14 cellular contexts compared by ENCODE assay signal in the genomic region with DNA sequence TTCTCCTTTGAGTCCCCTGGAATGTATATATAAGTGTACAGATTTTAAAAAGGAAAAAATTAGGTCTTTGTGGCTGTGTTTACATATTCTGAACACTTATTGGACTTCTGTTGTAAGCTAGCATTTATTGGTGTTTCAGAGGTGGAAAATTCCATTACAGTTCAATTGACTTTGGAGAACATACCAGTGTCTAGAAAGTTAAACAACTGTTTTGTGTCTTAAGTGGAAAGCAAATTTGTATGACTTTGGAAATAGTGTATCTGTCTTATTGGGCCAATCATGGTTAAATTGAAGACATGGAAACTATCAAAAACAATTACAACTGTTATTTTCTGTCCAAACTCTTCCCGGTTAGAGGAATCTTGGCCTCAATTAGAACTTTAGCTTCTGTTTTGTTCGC. TPM values are rescaled to one million over a fixed set of nuclear protein-coding genes. Genes with fewer than 3 reads are reported as not detected.
DNase-seq lines count a peak whose midpoint lies in the region; ATAC-seq and TF ChIP-seq lines count a peak whose summit lies in the region.
"Had no signal": no experiment of that assay in that cellular context is flagged by ENCODE, and none has a peak within 500 bp of the region (broad histone marks: within the 10 kb centered on the region; RNA-seq: fewer than 3 reads in every experiment).

No MANE protein-coding gene starts in this region.

- DNase-seq in SK-N-SH (no peak), fibroblast of villous mesenchyme (ENCODE audit: low read depth) (peak; percentile 61), sigmoid colon (no peak), vagina (ENCODE audit: extremely low spot score in 2 of 2) (no peak), superior temporal gyrus (ENCODE audit: extremely low spot score) (no peak), NCI-H510A treated with DMSO at 0.1 percent for 48 hours (lab: John Stamatoyannopoulos, UW) (no peak)
- DNase-seq: BE2C; CD4-positive, alpha-beta memory T cell; DMS153; DMS79 treated with DMSO at 0.1 percent for 48 hours; EL had no signal

- H3K4me1 ChIP-seq in SK-N-SH (ENCODE audit: control insufficient read depth in 1 of 2, insufficient read depth in 2 of 2, low read depth in 1 of 2, low read length in 1 of 2) (peaks cover 0 to 27% of the 10 kb centered on the region in 2 experiments; a peak in 2 of 4 replicates), sigmoid colon (peaks cover 0 to 59% (median 51%) of the 10 kb centered on the region in 4 donors), vagina (peaks cover 30% of the 10 kb centered on the region)
- H3K4me1 ChIP-seq: HAP-1 had no signal

- WGBS in SK-N-SH (ENCODE audit: low lambda C conversion rate), result 74% methylated on average over 2 of the region's 2 CpGs
- 81 to 86% methylated on average over 2 of the region's 2 CpGs for WGBS in sigmoid colon, 2 donors

- H3K27ac ChIP-seq in SK-N-SH (ENCODE audit: low read depth in 2 of 2, low read length in 1 of 2) (peak overlapping the region in 1 of 2 experiments; percentile 56; a peak in 2 of 4 replicates), sigmoid colon (peak overlapping the region in 3 of 4 donors; percentile 1 to 74 (median 69)), vagina (peak overlapping the region; percentile 83)
- H3K27ac ChIP-seq: C4-2B had no signal

- H3F3A ChIP-seq in SK-N-SH (replicated peaks; ENCODE audit: insufficient read depth), result peaks cover 10% of the 10 kb centered on the region

- TF ChIP-seq EP300 in SK-N-SH (IDR thresholded peaks at IDR 0.05; ENCODE audit: borderline replicate concordance in 1 of 2, low read depth in 1 of 2, low read length in 1 of 2) (peak in 1 of 2 experiments; percentile 8; a peak in 1 of 4 replicates), sigmoid colon (IDR thresholded peaks at IDR 0.05) (no peak)

- TF ChIP-seq CTCF in SK-N-SH (IDR thresholded peaks at IDR 0.05) (no peak), fibroblast of villous mesenchyme (IDR thresholded peaks at IDR 0.05; ENCODE audit: insufficient read depth, low read depth, low read length) (no peak), sigmoid colon (IDR thresholded peaks at IDR 0.05) (no peak), vagina (IDR thresholded peaks at IDR 0.05) (no peak)

- ATAC-seq in HG03095 (IDR thresholded peaks at IDR 0.05; ENCODE audit: unreplicated experiment), result no peak

- H3K79me2 ChIP-seq in SK-N-SH (ENCODE audit: insufficient read depth), result peaks cover 23% of the 10 kb centered on the region; the same call in 1 of the 2 replicates

- POLR2A ChIA-PET in SK-N-SH (lab: Yijun Ruan, JAX), result no interaction called here

- H3K36me3 ChIP-seq in SK-N-SH (replicated peaks in 1 of 2; ENCODE audit: control insufficient read depth in 1 of 2, insufficient read depth in 2 of 2, low read length in 1 of 2) (no peaks in the 10 kb centered on the region), sigmoid colon (no peaks in the 10 kb centered on the region), vagina (no peaks in the 10 kb centered on the region)
- H3K36me3 ChIP-seq: BE2C, HAP-1 had no signal

- H3K9ac ChIP-seq in SK-N-SH, result no peak overlapping the region

- no peak for TF ChIP-seq RAD21 in SK-N-SH (IDR thresholded peaks at IDR 0.05; ENCODE audit: low read length)

- intact Hi-C loops in sigmoid colon (cut with DNase I), result no loop called here
- intact Hi-C loops in vagina (cut with DNase I), result no loop called here

- H3K9me2 ChIP-seq in SK-N-SH, result no peaks in the 10 kb centered on the region

- H3K9me3 ChIP-seq in SK-N-SH (no peaks in the 10 kb centered on the region), sigmoid colon (no peaks in the 10 kb centered on the region), vagina (no peaks in the 10 kb centered on the region)
- H3K9me3 ChIP-seq: BE2C, HAP-1 had no signal

- no peaks in the 10 kb centered on the region for H3K27me3 ChIP-seq in SK-N-SH (ENCODE audit: insufficient read depth)
- H3K27me3 ChIP-seq in sigmoid colon, result no peaks in the 10 kb centered on the region
- no peaks in the 10 kb centered on the region for H3K27me3 ChIP-seq in vagina
- H3K27me3 ChIP-seq: BE2C had no signal

- no peak overlapping the region for H2AFZ ChIP-seq in SK-N-SH (ENCODE audit: low read depth)

- CTCF ChIA-PET in SK-N-SH (lab: Yijun Ruan, JAX), result no interaction called here

- H3K4me3 ChIP-seq in SK-N-SH (ENCODE audit: low read depth in 2 of 2, low read length in 1 of 2) (no peak overlapping the region), fibroblast of villous mesenchyme (ENCODE audit: low read depth, low read length) (no peak overlapping the region), sigmoid colon (no peak overlapping the region), vagina (no peak overlapping the region)
- H3K4me3 ChIP-seq: HAP-1 had no signal

- TF ChIP-seq POLR2A in sigmoid colon (IDR thresholded peaks at IDR 0.05) (no peak), vagina (IDR thresholded peaks at IDR 0.05) (no peak)

- H3K4me2 ChIP-seq in SK-N-SH, result no peak overlapping the region

- H4K20me1 ChIP-seq in SK-N-SH (ENCODE audit: insufficient read depth), result no peaks in the 10 kb centered on the region

TF ChIP-seq in SK-N-SH, 30 proteins besides CTCF, POLR2A, EP300 and RAD21:
- no peak for TF ChIP-seq JUND (IDR thresholded peaks at IDR 0.05)
- TF ChIP-seq, protein P1, sequence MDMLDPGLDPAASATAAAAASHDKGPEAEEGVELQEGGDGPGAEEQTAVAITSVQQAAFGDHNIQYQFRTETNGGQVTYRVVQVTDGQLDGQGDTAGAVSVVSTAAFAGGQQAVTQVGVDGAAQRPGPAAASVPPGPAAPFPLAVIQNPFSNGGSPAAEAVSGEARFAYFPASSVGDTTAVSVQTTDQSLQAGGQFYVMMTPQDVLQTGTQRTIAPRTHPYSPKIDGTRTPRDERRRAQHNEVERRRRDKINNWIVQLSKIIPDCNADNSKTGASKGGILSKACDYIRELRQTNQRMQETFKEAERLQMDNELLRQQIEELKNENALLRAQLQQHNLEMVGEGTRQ (IDR thresholded peaks at IDR 0.05; ENCODE audit: borderline replicate concordance, low read depth, low read length), result no peak
- TF ChIP-seq POLR2AphosphoS5 (IDR thresholded peaks at IDR 0.05; ENCODE audit: low read depth, low read length), result no peak
- TF ChIP-seq TCF12 (IDR thresholded peaks at IDR 0.05), result 0 out of 2 replicates have a peak, but pooled peaks have one; percentile 13
- TF ChIP-seq, protein P2, sequence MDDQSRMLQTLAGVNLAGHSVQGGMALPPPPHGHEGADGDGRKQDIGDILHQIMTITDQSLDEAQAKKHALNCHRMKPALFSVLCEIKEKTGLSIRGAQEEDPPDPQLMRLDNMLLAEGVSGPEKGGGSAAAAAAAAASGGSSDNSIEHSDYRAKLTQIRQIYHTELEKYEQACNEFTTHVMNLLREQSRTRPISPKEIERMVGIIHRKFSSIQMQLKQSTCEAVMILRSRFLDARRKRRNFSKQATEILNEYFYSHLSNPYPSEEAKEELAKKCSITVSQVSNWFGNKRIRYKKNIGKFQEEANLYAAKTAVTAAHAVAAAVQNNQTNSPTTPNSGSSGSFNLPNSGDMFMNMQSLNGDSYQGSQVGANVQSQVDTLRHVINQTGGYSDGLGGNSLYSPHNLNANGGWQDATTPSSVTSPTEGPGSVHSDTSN (IDR thresholded peaks at IDR 0.05), result peak; percentile 27; the same call in 1 of the 2 replicates
- no peak for TF ChIP-seq FOXM1 (IDR thresholded peaks at IDR 0.05; ENCODE audit: low read depth)
- no peak for TF ChIP-seq SIN3A (IDR thresholded peaks at IDR 0.05; ENCODE audit: borderline replicate concordance, low read depth, low read length)
TF ChIP-seq in SK-N-SH: peak in this region for 2.

RNA-seq across cellular contexts. Expression of gene TLN2, which starts 39.7 kb away (rescaled TPM):
- polyA plus RNA-seq in SK-N-SH (2012; rRNA removed), result 25.1 and 27.2 TPM in 2 replicates
- 15.8 and 19.4 TPM in 2 replicates for polyA plus RNA-seq in SK-N-SH (2012; cell fraction: cytosol; rRNA removed)
- polyA plus RNA-seq in SK-N-SH (2012; cell fraction: nucleus; rRNA removed), result 38.0 and 41.9 TPM in 2 replicates
- total RNA-seq in fibroblast of villous mesenchyme, result 22.5 and 35.4 TPM in 2 replicates
- 10 to 100 TPM in 3 of 4 donors, 1 to 10 TPM in 1; 9.8 to 35.2 (median 15.4) TPM for total RNA-seq in sigmoid colon
- 10 to 100 TPM in 1 of 3 donors, 1 to 10 TPM in 2; 5.4 to 10.8 (median 6.9) TPM for polyA plus RNA-seq in sigmoid colon
- total RNA-seq in vagina, result 48.9 TPM
